Comparison of ENCODE assay signal across 16 cellular contexts in the genomic region with DNA sequence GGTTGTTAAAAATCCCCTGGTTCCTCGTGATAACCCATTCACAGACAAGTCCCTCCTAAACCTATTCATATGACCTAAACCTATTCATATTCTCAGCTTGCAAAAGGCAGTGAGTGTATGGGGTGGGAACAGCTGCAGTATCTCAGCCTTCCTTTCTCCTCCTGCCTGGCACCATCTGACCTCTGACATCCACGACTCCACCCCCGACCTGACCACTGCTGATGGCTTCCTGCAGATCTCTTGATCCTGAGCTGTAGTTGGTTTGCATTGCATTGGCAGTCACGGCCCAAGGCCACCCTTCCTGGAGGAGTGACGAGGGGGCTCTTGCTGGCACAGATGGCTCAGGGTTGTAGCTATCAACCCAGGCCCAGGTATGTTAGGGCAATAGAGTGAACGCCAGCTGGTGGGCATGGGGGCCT.
DNase-seq lines count a peak whose midpoint lies in the region; ATAC-seq and TF ChIP-seq lines count a peak whose summit lies in the region.
"Had no signal": no experiment of that assay in that cellular context is flagged by ENCODE, and none has a peak within 500 bp of the region (broad histone marks: within the 10 kb centered on the region; RNA-seq: fewer than 3 reads in every experiment).

No MANE protein-coding gene starts in this region.

- in situ Hi-C loops in transverse colon (cut with MboI; ENCODE audit: low pct_ligation_motif_present in 1 of 4, low pct_unique_long_range_greater_than_20kb in 1 of 4, low sequenced_read_pairs in 3 of 4): no loop called here

- H3K27ac ChIP-seq in VCaP: peak overlapping the region; percentile 66; the same call in 1 of the 2 replicates
- H3K27ac ChIP-seq in mesodermal cell (ENCODE audit: low read depth, low read length, severe bottlenecking): peak overlapping the region; percentile 98
- H3K27ac ChIP-seq in transverse colon: peak overlapping the region in 3 of 4 donors; percentile 61 to 67 (median 61)
- no peak overlapping the region for H3K27ac ChIP-seq in uterus

- peaks cover 24% of the 10 kb centered on the region for H3K36me3 ChIP-seq in mesodermal cell (ENCODE audit: control insufficient read depth, insufficient read depth, low read length)
- no peaks in the 10 kb centered on the region for H3K36me3 ChIP-seq in transverse colon
- no peaks in the 10 kb centered on the region for H3K36me3 ChIP-seq in uterus
- H3K36me3 ChIP-seq: breast epithelium, HAP-1 had no signal

- peaks cover 20% of the 10 kb centered on the region for H3K27me3 ChIP-seq in transverse colon
- H3K27me3 ChIP-seq in uterus: no peaks in the 10 kb centered on the region
- H3K27me3 ChIP-seq: breast epithelium had no signal

- TF ChIP-seq POLR2A in transverse colon (IDR thresholded peaks at IDR 0.05) (no peak), uterus (IDR thresholded peaks at IDR 0.05) (no peak)

- no peak overlapping the region for H3K4me3 ChIP-seq in mesodermal cell (ENCODE audit: extremely low read depth, insufficient read depth, low read length, poor library complexity, severe bottlenecking)
- H3K4me3 ChIP-seq in transverse colon: no peak overlapping the region
- no peak overlapping the region for H3K4me3 ChIP-seq in uterus
- H3K4me3 ChIP-seq: breast epithelium, HAP-1 had no signal

- intact Hi-C loops in transverse colon (cut with DNase I; ENCODE audit: low total_unique reads) (no loop called here), uterus (cut with DNase I; ENCODE audit: low total_unique reads) (no loop called here)

- WGBS in mesodermal cell (ENCODE audit: insufficient coverage in 2 of 2), 2 experiments: 70 to 90% methylated on average over 5 of the region's 6 CpGs
- WGBS in transverse colon (ENCODE audit: low coverage in 1 of 2), 2 donors: 40 to 50% methylated on average over 2 to 6 of the region's 6 CpGs

- ATAC-seq in GM21447 (IDR thresholded peaks at IDR 0.05; ENCODE audit: unreplicated experiment): no peak
- ATAC-seq: activated CD8-positive, alpha-beta T cell treated with anti-CD3 and anti-CD28 coated beads, Interleukin-2, amount 10 ng/mL, durations not matched to agents 7 days and 5 days had no signal

- TF ChIP-seq CTCF in VCaP (conservative IDR thresholded peaks at IDR 0.05) (no peak), transverse colon (IDR thresholded peaks at IDR 0.05) (no peak), uterus (IDR thresholded peaks at IDR 0.05) (no peak)

- TF ChIP-seq EP300 in transverse colon (IDR thresholded peaks at IDR 0.05; ENCODE audit: low read depth): no peak

- peaks cover 10% of the 10 kb centered on the region for H3K9me3 ChIP-seq in mesodermal cell (ENCODE audit: control insufficient read depth, low read length)
- H3K9me3 ChIP-seq in transverse colon: no peaks in the 10 kb centered on the region
- H3K9me3 ChIP-seq in uterus: no peaks in the 10 kb centered on the region
- H3K9me3 ChIP-seq: HAP-1 had no signal

- peaks cover 83% of the 10 kb centered on the region for H3K4me1 ChIP-seq in mesodermal cell (ENCODE audit: control insufficient read depth, insufficient read depth, low read length, poor library complexity, severe bottlenecking)
- peaks cover 30 to 54% (median 46%) of the 10 kb centered on the region in 4 donors for H3K4me1 ChIP-seq in transverse colon
- peaks cover 5 to 20% of the 10 kb centered on the region in 2 donors for H3K4me1 ChIP-seq in uterus

- DNase-seq in HT-29 (ENCODE audit: low spot score): peak; percentile 62
- DNase-seq in transverse colon: no peak
- no peak for DNase-seq in stimulated activated CD4-positive, alpha-beta T cell treated with anti-CD3 and anti-CD28 coated beads, Interleukin-1b, Interleukin-23, amount 100 ng/mL, for 48 hours
- no peak for DNase-seq in uterus
- DNase-seq: activated CD8-positive, alpha-beta T cell treated with anti-CD3 and anti-CD28 coated beads, Interleukin-2, amount 10 ng/mL, durations not matched to agents 7 days and 5 days; activated effector memory CD4-positive, alpha-beta T cell treated with Interleukin-2 at 50 U/mL for 16 hours; CD8-positive, alpha-beta memory T cell; glutamatergic neuron; NCI-H2227 treated with DMSO at 0.1 percent for 48 hours; stimulated activated CD4-positive, alpha-beta T cell treated with anti-CD3 and anti-CD28 coated beads, Interleukin-4, amount 100 ng/mL, for 4 hours; stimulated activated naive CD4-positive, alpha-beta T cell had no signal

Comparison
In these comparisons a context has a peak if more than half of its experiments do, and no peak if none do; other contexts are left out.
1. H3K27ac ChIP-seq: peak in VCaP (single experiment), mesodermal cell (single experiment) and transverse colon (3 of 4); none in uterus (0 of 2).